In genomic region chr1:248860007-248860406, GRCh38 we compare ENCODE assay signal across 1 cellular context.
A peak's percentile ranks its signal among the peaks of the same experiment; 100 is the strongest.
TF ChIP-seq lines count a peak whose summit lies in the region.

No MANE protein-coding gene starts in this region.

TF ChIP-seq in K562, 482 proteins besides CTCF, POLR2A, EP300 and RAD21:
- TF ChIP-seq CUX1 (CRISPR knock-in tag; IDR thresholded peaks at IDR 0.05), result 0 out of 2 replicates have a peak, but pooled peaks have one; percentile 9
- TF ChIP-seq POU5F1 (IDR thresholded peaks at IDR 0.05; ENCODE audit: borderline replicate concordance, low read depth, low read length, partially characterized antibody), result no peak
- TF ChIP-seq E2F8 (IDR thresholded peaks at IDR 0.05; ENCODE audit: low read depth, partially characterized antibody), result no peak
- TF ChIP-seq ATF3 (IDR thresholded peaks at IDR 0.05), result peak; percentile 77
- TF ChIP-seq ATF3 (CRISPR knock-in tag; conservative IDR thresholded peaks at IDR 0.05), result 0 out of 2 replicates have a peak, but pooled peaks have one; percentile 66
- TF ChIP-seq EGR1 (conservative IDR thresholded peaks at IDR 0.05), result peak; percentile 68
- TF ChIP-seq IRF9 (tag; IDR thresholded peaks at IDR 0.05), result 0 out of 2 replicates have a peak, but pooled peaks have one; percentile 14
- TF ChIP-seq C11orf30 (IDR thresholded peaks at IDR 0.05; ENCODE audit: low read depth), result peak; percentile 48
- TF ChIP-seq MGA (IDR thresholded peaks at IDR 0.05), result peak; percentile 4; the same call in 1 of the 2 replicates
- no peak for TF ChIP-seq IRF2 (CRISPR knock-in tag; IDR thresholded peaks at IDR 0.05)
- TF ChIP-seq PML (IDR thresholded peaks at IDR 0.05; ENCODE audit: low read length), result no peak
- TF ChIP-seq CEBPG (CRISPR knock-in tag; IDR thresholded peaks at IDR 0.05), result peak; percentile 6; the same call in 1 of the 2 replicates
- no peak for TF ChIP-seq CEBPG (tag; conservative IDR thresholded peaks at IDR 0.05 in 1 of 2, IDR thresholded peaks at IDR 0.05 in 1 of 2)
- TF ChIP-seq ZNF316 (IDR thresholded peaks at IDR 0.05), result peak; percentile 69
- no peak for TF ChIP-seq SMAD2 (IDR thresholded peaks at IDR 0.05; ENCODE audit: low read depth, low read length)
